24 cellular contexts compared by ENCODE assay signal in genomic region chrX:150544835-150545790, GRCh38. TPM values are rescaled to one million over a fixed set of nuclear protein-coding genes. Genes with fewer than 3 reads are reported as not detected.
DNase-seq lines count a peak whose midpoint lies in the region; ATAC-seq, FAIRE-seq and TF ChIP-seq lines count a peak whose summit lies in the region.
"Had no signal": no experiment of that assay in that cellular context is flagged by ENCODE, and none has a peak within 500 bp of the region (broad histone marks: within the 10 kb centered on the region; RNA-seq: fewer than 3 reads in every experiment).

No MANE protein-coding gene starts in this region.

- peak overlapping the region; percentile 92 for H3K27ac ChIP-seq in DND-41 (ENCODE audit: low read length)
- peak overlapping the region in 56 of 59 donors; percentile 0 to 93 (median 82) for H3K27ac ChIP-seq in dorsolateral prefrontal cortex
- H3K27ac ChIP-seq: C4-2B, cardiac muscle cell, KMS-11 had no signal

- no peaks in the 10 kb centered on the region for H3K36me3 ChIP-seq in DND-41 (ENCODE audit: insufficient read depth, low read length)
- H3K36me3 ChIP-seq: cardiac muscle cell, tibial artery had no signal

- no peak overlapping the region; the same call in 1 of the 2 replicates for H3K4me2 ChIP-seq in DND-41 (ENCODE audit: insufficient read depth, low read length)
- H3K4me2 ChIP-seq: KMS-11 had no signal

- DNase-seq in DND-41 (no peak), dorsolateral prefrontal cortex (no peak), pons (ENCODE audit: low spot score) (peak; percentile 69), GDM1 (lab: John Stamatoyannopoulos, UW) (no peak)
- no peak for DNase-seq in effector memory CD8-positive, alpha-beta T cell
- DNase-seq: activated CD4-positive, alpha-beta T cell treated with anti-CD3 and anti-CD28 coated beads for 1 hour; NCI-H1417 treated with DMSO at 0.1 percent for 48 hours; NCI-H2081; NCI-H446; stimulated activated CD4-positive, alpha-beta T cell treated with anti-CD3 and anti-CD28 coated beads, Interleukin-4, amount 100 ng/mL, for 4 hours; stimulated activated naive B cell treated with anti-CD40 and anti-IgM and Interleukin-4, amounts not matched to agents 10 μg/mL and 1 μg/mL and 100 μg/mL, for 72 hours; tibial artery had no signal

- H4K20me1 ChIP-seq in DND-41 (ENCODE audit: insufficient read depth, low read length) = no peaks in the 10 kb centered on the region

- H3K27me3 Mint-ChIP-seq in effector memory CD8-positive, alpha-beta T cell = no peaks in the 10 kb centered on the region
- H3K27me3 Mint-ChIP-seq: activated CD4-positive, alpha-beta memory T cell treated with anti-CD3 and anti-CD28 coated beads, Interleukin-2, amount 10 ng/mL, durations not matched to agents 7 days and 5 days had no signal

- H3K4me1 Mint-ChIP-seq in effector memory CD8-positive, alpha-beta T cell (ENCODE audit: low read depth in 2 of 2) = peaks cover 17 to 19% of the 10 kb centered on the region in 2 donors

- no peaks in the 10 kb centered on the region for H3K9me3 Mint-ChIP-seq in effector memory CD8-positive, alpha-beta T cell
- H3K9me3 Mint-ChIP-seq: activated CD4-positive, alpha-beta memory T cell treated with anti-CD3 and anti-CD28 coated beads, Interleukin-2, amount 10 ng/mL, durations not matched to agents 7 days and 5 days; activated naive CD4-positive, alpha-beta T cell treated with anti-CD3 and anti-CD28 coated beads, Interleukin-2, amount 50 U/mL, for 72 hours; natural killer cell treated with Interleukin-12 subunit alpha and Interleukin-12 subunit beta and Interleukin-15 and Interleukin-18, amount 100 ng/mL, for 72 hours; stimulated activated naive B cell treated with anti-CD40 and anti-IgM and Interleukin-4, amounts not matched to agents 10 μg/mL and 1 μg/mL and 100 μg/mL, for 72 hours had no signal

- TF ChIP-seq CTCF in DND-41 (IDR thresholded peaks at IDR 0.05; ENCODE audit: borderline replicate concordance, extremely low read depth, low read length, poor library complexity, severe bottlenecking) (no peak), dorsolateral prefrontal cortex (IDR thresholded peaks at IDR 0.05 in 54 of 56, conservative IDR thresholded peaks at IDR 0.05 in 2 of 56; ENCODE audit: low read depth in 1 of 56, partially characterized antibody in 56 of 56) (peak in 6 of 56 donors; percentile 11 to 34 (median 16))

- intact Hi-C loops in dorsolateral prefrontal cortex (cut with DNase I) = loop anchor here (5.0 to 10.0 kb wide), 2 partner anchors 38 to 180 kb away; partner anchors contain the start of gene MAMLD1 (in 1 of the 2)

- peak overlapping the region; percentile 54; the same call in 1 of the 2 replicates for H3K9ac ChIP-seq in DND-41 (ENCODE audit: low read depth, low read length)
- H3K9ac ChIP-seq: KMS-11 had no signal

- H3K4me3 Mint-ChIP-seq in effector memory CD8-positive, alpha-beta T cell = no peak overlapping the region
- H3K4me3 Mint-ChIP-seq: activated CD4-positive, alpha-beta memory T cell treated with anti-CD3 and anti-CD28 coated beads, Interleukin-2, amount 10 ng/mL, durations not matched to agents 7 days and 5 days; stimulated activated naive B cell treated with anti-CD40 and anti-IgM and Interleukin-4, amounts not matched to agents 10 μg/mL and 1 μg/mL and 100 μg/mL, for 72 hours had no signal

- H3K79me2 ChIP-seq in DND-41 (ENCODE audit: insufficient read depth, low read length) = no peaks in the 10 kb centered on the region

- ATAC-seq in DND-41 (ENCODE audit: insufficient read depth, low read depth) = no peak
- no peak for ATAC-seq in GM19023 (IDR thresholded peaks at IDR 0.05; ENCODE audit: unreplicated experiment)
- no peak for ATAC-seq in effector memory CD8-positive, alpha-beta T cell (replicated peaks)
- ATAC-seq: activated naive CD4-positive, alpha-beta T cell treated with anti-CD3 and anti-CD28 coated beads, Interleukin-2, amount 50 U/mL, for 72 hours; natural killer cell treated with Interleukin-12 subunit alpha and Interleukin-12 subunit beta and Interleukin-15 and Interleukin-18, amount 100 ng/mL, for 72 hours; sciatic nerve; stimulated activated naive B cell treated with anti-CD40 and anti-IgM and Interleukin-4, amounts not matched to agents 10 μg/mL and 1 μg/mL and 100 μg/mL, for 72 hours had no signal

- no peaks in the 10 kb centered on the region for H3K9me3 ChIP-seq in DND-41 (ENCODE audit: insufficient read depth, low read length, severe bottlenecking)
- H3K9me3 ChIP-seq: mucosa of descending colon, tibial artery had no signal

- FAIRE-seq in A204.1 (lab: Jason Lieb, UNC) = peak; percentile 96
- FAIRE-seq: endometrium, HTR-8/SVneo had no signal

- no peak overlapping the region for H3K4me3 ChIP-seq in DND-41 (ENCODE audit: low read depth in 1 of 2, low read length in 2 of 2)
- H3K4me3 ChIP-seq in dorsolateral prefrontal cortex = no peak overlapping the region
- H3K4me3 ChIP-seq: cardiac muscle cell, mucosa of descending colon, tibial artery had no signal

- peaks cover 6% of the 10 kb centered on the region for H3K36me3 Mint-ChIP-seq in effector memory CD8-positive, alpha-beta T cell (ENCODE audit: insufficient read depth)
- H3K36me3 Mint-ChIP-seq: activated naive CD4-positive, alpha-beta T cell treated with anti-CD3 and anti-CD28 coated beads, Interleukin-2, amount 50 U/mL, for 72 hours; natural killer cell treated with Interleukin-12 subunit alpha and Interleukin-12 subunit beta and Interleukin-15 and Interleukin-18, amount 100 ng/mL, for 72 hours; stimulated activated naive B cell treated with anti-CD40 and anti-IgM and Interleukin-4, amounts not matched to agents 10 μg/mL and 1 μg/mL and 100 μg/mL, for 72 hours had no signal

- no peaks in the 10 kb centered on the region for H3K27me3 ChIP-seq in DND-41 (ENCODE audit: insufficient read depth, low read length, poor library complexity)
- H3K27me3 ChIP-seq in dorsolateral prefrontal cortex = peaks cover 0 to 63% (median 13%) of the 10 kb centered on the region in 45 donors
- H3K27me3 ChIP-seq: cardiac muscle cell, tibial artery had no signal

- H3K27ac Mint-ChIP-seq in effector memory CD8-positive, alpha-beta T cell = no peak overlapping the region
- H3K27ac Mint-ChIP-seq: activated CD4-positive, alpha-beta memory T cell treated with anti-CD3 and anti-CD28 coated beads, Interleukin-2, amount 10 ng/mL, durations not matched to agents 7 days and 5 days; activated naive CD4-positive, alpha-beta T cell treated with anti-CD3 and anti-CD28 coated beads, Interleukin-2, amount 50 U/mL, for 72 hours; stimulated activated naive B cell treated with anti-CD40 and anti-IgM and Interleukin-4, amounts not matched to agents 10 μg/mL and 1 μg/mL and 100 μg/mL, for 72 hours had no signal

- H3K4me1 ChIP-seq in DND-41 (ENCODE audit: insufficient read depth, low read length) = peaks cover 37% of the 10 kb centered on the region

- peak overlapping the region; percentile 75; the same call in 1 of the 2 replicates for H2AFZ ChIP-seq in DND-41 (ENCODE audit: low read depth, low read length)

RNA-seq across cellular contexts. Expression of gene MTM1, which starts 23.3 kb away (rescaled TPM):
- total RNA-seq in dorsolateral prefrontal cortex = 10 to 100 TPM; 16.7 to 38.6 (median 25.0) TPM
